ENCODE assay signal across 1 cellular context in the genomic region with DNA sequence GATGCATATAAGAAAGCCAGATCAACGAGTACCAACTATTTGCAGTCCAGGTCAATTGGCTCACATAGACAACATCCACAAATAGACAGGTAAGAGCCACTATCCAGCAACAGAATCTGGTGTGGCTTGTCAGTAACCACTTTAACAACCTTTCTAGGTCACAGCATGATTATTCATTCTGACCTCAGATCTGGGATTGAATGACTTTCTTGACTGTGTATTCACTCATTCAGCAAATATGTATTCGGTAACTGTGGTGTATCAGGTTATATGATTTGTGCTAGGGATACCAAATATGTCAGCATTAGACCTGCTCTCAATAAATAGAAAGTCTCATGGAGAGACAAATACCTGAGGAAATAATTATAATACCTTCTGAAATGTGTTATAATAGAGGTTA.
TF ChIP-seq lines count a peak whose summit lies in the region.

No MANE protein-coding gene starts in this region.

TF ChIP-seq in SK-N-SH, 30 proteins besides CTCF, POLR2A, EP300 and RAD21 (continued from another document):
- peak; percentile 28; the same call in 1 of the 2 replicates for TF ChIP-seq FOSL2 (IDR thresholded peaks at IDR 0.05; ENCODE audit: borderline replicate concordance, low read depth)
